ENCODE assay signal across 8 cellular contexts in genomic region chr4:10096201-10096975, GRCh38. TPM values are rescaled to one million over a fixed set of nuclear protein-coding genes. Genes with fewer than 3 reads are reported as not detected.
DNase-seq lines count a peak whose midpoint lies in the region; ATAC-seq and TF ChIP-seq lines count a peak whose summit lies in the region.

No MANE protein-coding gene starts in this region.

- peak overlapping the region in 1 of 2 experiments; percentile 19 for H3K4ac ChIP-seq in mesenchymal stem cell (ENCODE audit: low read depth in 1 of 2, low read length in 2 of 2)

- H3K9me3 ChIP-seq in mesenchymal stem cell (ENCODE audit: control insufficient read depth, low read length): no peaks in the 10 kb centered on the region

- peaks cover 23% of the 10 kb centered on the region for H3K36me3 Mint-ChIP-seq in chondrocyte (ENCODE audit: low read depth)

- DNase-seq in ACHN: peak; percentile 79
- peak; percentile 90 for DNase-seq in activated CD4-positive, alpha-beta T cell treated with anti-CD3 and anti-CD28 coated beads for 48 hours
- DNase-seq in chondrocyte (ENCODE audit: low spot score): peak; percentile 89
- peak; percentile 95 for DNase-seq in mesenchymal stem cell
- DNase-seq in stimulated activated CD8-positive, alpha-beta memory T cell treated with anti-CD3 and anti-CD28 coated beads, Interleukin-4, amount 100 ng/mL, for 24 hours (ENCODE audit: low read depth): peak; percentile 76
- no peak for DNase-seq in G401 (ENCODE audit: low spot score)

- H3K27me3 Mint-ChIP-seq in chondrocyte (ENCODE audit: low read depth): no peaks in the 10 kb centered on the region

- H3K9me3 Mint-ChIP-seq in chondrocyte (ENCODE audit: low read depth): no peaks in the 10 kb centered on the region

- H3K4me2 ChIP-seq in mesenchymal stem cell (ENCODE audit: low read length, poor library complexity, severe bottlenecking): no peak overlapping the region

- H4K8ac ChIP-seq in mesenchymal stem cell (ENCODE audit: low read length): peak overlapping the region; percentile 10

- H3K14ac ChIP-seq in mesenchymal stem cell (ENCODE audit: low read length in 2 of 2): peak overlapping the region in 1 of 2 experiments; percentile 73

- peak overlapping the region; percentile 76 for H2BK5ac ChIP-seq in mesenchymal stem cell (ENCODE audit: low read depth, low read length, poor library complexity, severe bottlenecking)

- WGBS in mesenchymal stem cell: 35% methylated on average over 17 of the region's 17 CpGs

- peaks cover 92% of the 10 kb centered on the region for H3K4me1 Mint-ChIP-seq in chondrocyte (ENCODE audit: low read depth)

- peaks cover 78 to 87% of the 10 kb centered on the region in 2 experiments for H3K36me3 ChIP-seq in mesenchymal stem cell (ENCODE audit: control insufficient read depth in 1 of 2, insufficient read depth in 2 of 2, low read depth in 1 of 2, low read length in 2 of 2)

- H3K79me1 ChIP-seq in mesenchymal stem cell (replicated peaks; ENCODE audit: low read length, poor library complexity, severe bottlenecking): peaks cover 3% of the 10 kb centered on the region

- peaks cover 92% of the 10 kb centered on the region for H3K4me1 ChIP-seq in mesenchymal stem cell (ENCODE audit: control insufficient read depth, insufficient read depth, low read depth, low read length)

- no peak overlapping the region for H2AFZ ChIP-seq in mesenchymal stem cell (ENCODE audit: low read depth, low read length)

- H3K27me3 ChIP-seq in mesenchymal stem cell (ENCODE audit: control insufficient read depth in 1 of 2, insufficient read depth in 1 of 2, low read length in 2 of 2): no peaks in the 10 kb centered on the region

- H3K9ac ChIP-seq in mesenchymal stem cell (ENCODE audit: low read length): peak overlapping the region; percentile 91

- H3K4me3 Mint-ChIP-seq in chondrocyte (ENCODE audit: unreplicated experiment): peak overlapping the region; percentile 1

- peak overlapping the region; percentile 80 for H4K91ac ChIP-seq in mesenchymal stem cell (ENCODE audit: low read length)

- in situ Hi-C loops in ACHN (cut with HindIII; ENCODE audit: low pct_ligation_motif_present, low pct_unique_long_range_greater_than_20kb, low sequenced_read_pairs) (no loop called here), G401 (cut with HindIII; ENCODE audit: low sequenced_read_pairs) (no loop called here)

- H3K23ac ChIP-seq in mesenchymal stem cell (ENCODE audit: low read length in 2 of 2): no peak overlapping the region

- H2BK120ac ChIP-seq in mesenchymal stem cell (ENCODE audit: low read depth, low read length): peak overlapping the region; percentile 23

- H2BK15ac ChIP-seq in mesenchymal stem cell (ENCODE audit: low read depth, poor library complexity, severe bottlenecking): no peak overlapping the region

- ATAC-seq in GM19452 (IDR thresholded peaks at IDR 0.05; ENCODE audit: unreplicated experiment) (peak; percentile 74), HG03571 (IDR thresholded peaks at IDR 0.05; ENCODE audit: unreplicated experiment) (peak; percentile 54)

- peak overlapping the region; percentile 77 for H2AK5ac ChIP-seq in mesenchymal stem cell (ENCODE audit: low read length, severe bottlenecking)

- H3K27ac Mint-ChIP-seq in chondrocyte (ENCODE audit: unreplicated experiment): peak overlapping the region; percentile 93

- H3K4me3 ChIP-seq in mesenchymal stem cell (ENCODE audit: insufficient read depth in 1 of 2, low read depth in 1 of 2, low read length in 2 of 2): peak overlapping the region in 1 of 2 experiments; percentile 45

- H3K18ac ChIP-seq in mesenchymal stem cell (ENCODE audit: low read depth in 1 of 2, low read length in 2 of 2): peak overlapping the region; percentile 41 to 77

- peak; percentile 8 for TF ChIP-seq CTCF in chondrocyte (IDR thresholded peaks at IDR 0.05)

- H2BK12ac ChIP-seq in mesenchymal stem cell (ENCODE audit: low read length in 2 of 2): peak overlapping the region; percentile 29 to 33

- peak overlapping the region; percentile 98 for H3K27ac ChIP-seq in mesenchymal stem cell (ENCODE audit: low read length, poor library complexity, severe bottlenecking)

RNA-seq across cellular contexts. Expression of gene WDR1, which starts 20.2 kb away (rescaled TPM):
- 312 to 483 TPM (median 462 TPM) in 3 replicates for total RNA-seq in chondrocyte
- 208 TPM for polyA plus RNA-seq in mesenchymal stem cell (2013, experiment 1 of 2)
- polyA plus RNA-seq in mesenchymal stem cell (2013, experiment 2 of 2): 215 TPM
- 300 and 383 TPM in 2 replicates for total RNA-seq in G401 (2014; rRNA removed; shearing (Covaris generic))
